Comparison of ENCODE assay signal across 11 cellular contexts in the genomic region with DNA sequence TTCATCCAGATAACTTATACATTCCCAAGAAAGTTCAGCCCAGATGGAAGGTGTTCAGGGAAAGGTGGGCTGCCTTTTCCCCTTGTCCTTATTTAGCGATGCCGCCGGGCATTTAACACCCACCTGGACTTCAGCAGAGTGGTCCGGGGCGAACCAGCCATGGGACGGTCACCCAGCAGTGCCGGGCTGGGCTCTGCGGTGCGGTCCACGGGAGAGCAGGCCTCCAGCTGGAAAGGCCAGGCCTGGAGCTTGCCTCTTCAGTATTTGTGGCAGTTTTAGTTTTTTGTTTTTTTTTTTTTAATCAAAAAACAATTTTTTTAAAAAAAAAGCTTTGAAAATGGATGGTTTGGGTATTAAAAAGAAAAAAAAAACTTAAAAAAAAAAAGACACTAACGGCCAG. TPM values are rescaled to one million over a fixed set of nuclear protein-coding genes. Genes with fewer than 3 reads are reported as not detected.
A peak's percentile ranks its signal among the peaks of the same experiment; 100 is the strongest.
DNase-seq lines count a peak whose midpoint lies in the region; ATAC-seq and TF ChIP-seq lines count a peak whose summit lies in the region.
"Had no signal": no experiment of that assay in that cellular context is flagged by ENCODE, and none has a peak within 500 bp of the region (broad histone marks: within the 10 kb centered on the region; RNA-seq: fewer than 3 reads in every experiment).

No MANE protein-coding gene starts in this region.

- peaks cover 0 to 50% (median 3%) of the 10 kb centered on the region in 4 donors for H3K4me1 ChIP-seq in Peyer's patch
- H3K4me1 ChIP-seq in colonic mucosa = peaks cover 7% of the 10 kb centered on the region
- peaks cover 17 to 57% of the 10 kb centered on the region in 2 donors for H3K4me1 ChIP-seq in muscle layer of duodenum (ENCODE audit: control insufficient read depth in 1 of 2, insufficient read depth in 2 of 2, low read length in 2 of 2)
- H3K4me1 ChIP-seq in testis = peaks cover 67% of the 10 kb centered on the region

- ATAC-seq in GM18520 (IDR thresholded peaks at IDR 0.05; ENCODE audit: unreplicated experiment) (no peak), GM18502 (IDR thresholded peaks at IDR 0.05; ENCODE audit: poor library complexity, unreplicated experiment) (no peak), HG03439 (IDR thresholded peaks at IDR 0.05; ENCODE audit: unreplicated experiment) (no peak)

- TF ChIP-seq POLR2A in Peyer's patch (IDR thresholded peaks at IDR 0.05) (no peak), testis (IDR thresholded peaks at IDR 0.05) (no peak)

- H3K27ac ChIP-seq in Peyer's patch = peak overlapping the region; percentile 51 to 72 (median 53)
- peak overlapping the region; percentile 50 for H3K27ac ChIP-seq in colonic mucosa
- H3K27ac ChIP-seq in muscle layer of duodenum (ENCODE audit: low read length) = peak overlapping the region; percentile 54
- H3K27ac ChIP-seq in testis = peak overlapping the region; percentile 89 to 94

- TF ChIP-seq CTCF in Peyer's patch (IDR thresholded peaks at IDR 0.05) (no peak), colonic mucosa (IDR thresholded peaks at IDR 0.05) (no peak), testis (IDR thresholded peaks at IDR 0.05) (no peak)

- H3K4me3 ChIP-seq in Peyer's patch = no peak overlapping the region
- H3K4me3 ChIP-seq in colonic mucosa = no peak overlapping the region
- H3K4me3 ChIP-seq in muscle layer of duodenum (ENCODE audit: low read depth in 1 of 2, low read length in 2 of 2) = no peak overlapping the region
- no peak overlapping the region for H3K4me3 ChIP-seq in testis

- H3K9me3 ChIP-seq in Peyer's patch (no peaks in the 10 kb centered on the region), colonic mucosa (no peaks in the 10 kb centered on the region), muscle layer of duodenum (ENCODE audit: control insufficient read depth in 1 of 2, low read length in 2 of 2) (no peaks in the 10 kb centered on the region), testis (no peaks in the 10 kb centered on the region)

- H3K36me3 ChIP-seq in Peyer's patch = peaks cover 0 to 16% (median 0%) of the 10 kb centered on the region in 3 donors
- H3K36me3 ChIP-seq in colonic mucosa = no peaks in the 10 kb centered on the region
- peaks cover 9 to 23% of the 10 kb centered on the region in 2 donors for H3K36me3 ChIP-seq in muscle layer of duodenum (ENCODE audit: control insufficient read depth in 1 of 2, insufficient read depth in 2 of 2, low read length in 2 of 2)
- no peaks in the 10 kb centered on the region for H3K36me3 ChIP-seq in testis (ENCODE audit: low read depth, missing control alignments)

- intact Hi-C loops in colonic mucosa (cut with DNase I) (no loop called here), testis (cut with DNase I; ENCODE audit: low total_unique reads) (no loop called here)

- H3K27me3 ChIP-seq in Peyer's patch (no peaks in the 10 kb centered on the region), colonic mucosa (no peaks in the 10 kb centered on the region), muscle layer of duodenum (ENCODE audit: low read depth, low read length) (no peaks in the 10 kb centered on the region), testis (no peaks in the 10 kb centered on the region)

- WGBS in testis, 2 donors = 66 to 70% methylated on average over 11 of the region's 11 CpGs

- DNase-seq in Peyer's patch (no peak), colonic mucosa (no peak), testis (no peak), NCI-H1105 treated with DMSO at 0.1 percent for 48 hours (lab: John Stamatoyannopoulos, UW) (no peak)
- DNase-seq: COR-L47; effector CD4-positive, alpha-beta T cell; RPMI8226 had no signal

- H3K9ac ChIP-seq in colonic mucosa (ENCODE audit: low read depth in 2 of 2, low read length in 2 of 2) = peak overlapping the region in 1 of 2 donors; percentile 43

RNA-seq across cellular contexts. Expression of gene PHYHD1, which starts 4.0 kb away (rescaled TPM):
- 10 to 100 TPM in 1 of 4 donors, 1 to 10 TPM in 2, not detected in 1; 4.4 to 23.9 (median 7.5) TPM for total RNA-seq in Peyer's patch
- 1 to 10 TPM; 1.8 to 6.6 TPM for total RNA-seq in colonic mucosa
- total RNA-seq in testis = 10 to 100 TPM; 10.9 to 18.5 TPM
- polyA plus RNA-seq in testis (ENCODE audit: insufficient read depth, low read depth, low replicate concordance) = 15.1 TPM

RNA-seq across cellular contexts. Expression of gene DOLK, which starts 30.7 kb away (rescaled TPM):
- total RNA-seq in Peyer's patch = 10 to 100 TPM in 2 of 4 donors, 1 to 10 TPM in 2; 4.1 to 12.3 (median 10.6) TPM
- 10 to 100 TPM in 1 of 2 donors, 1 to 10 TPM in 1; 7.9 to 15.8 TPM for total RNA-seq in colonic mucosa
- total RNA-seq in testis = 10 to 100 TPM; 26.4 to 29.4 TPM
- 36.9 TPM for polyA plus RNA-seq in testis (ENCODE audit: insufficient read depth, low read depth, low replicate concordance)

RNA-seq across cellular contexts. Expression of gene NUP188, which starts 30.8 kb away (rescaled TPM):
- 100 to 1,000 TPM in 1 of 4 donors, 10 to 100 TPM in 3; 28.2 to 101 (median 47.9) TPM for total RNA-seq in Peyer's patch
- total RNA-seq in colonic mucosa = 10 to 100 TPM; 26.8 to 43.9 TPM
- 100 to 1,000 TPM; 165 to 184 TPM for total RNA-seq in testis
- 241 TPM for polyA plus RNA-seq in testis (ENCODE audit: insufficient read depth, low read depth, low replicate concordance)

RNA-seq across cellular contexts. Expression of gene LRRC8A, which starts 34.8 kb away (rescaled TPM):
- 10 to 100 TPM; 20.0 to 39.2 (median 27.0) TPM for total RNA-seq in Peyer's patch
- total RNA-seq in colonic mucosa = 10 to 100 TPM; 26.5 to 31.5 TPM
- 10 to 100 TPM; 54.3 to 61.3 TPM for total RNA-seq in testis
- polyA plus RNA-seq in testis (ENCODE audit: insufficient read depth, low read depth, low replicate concordance) = 30.9 TPM

RNA-seq across cellular contexts. Expression of gene KYAT1, which starts 35.0 kb away (rescaled TPM):
- total RNA-seq in Peyer's patch (10 to 100 TPM in 1 of 4 donors, 1 to 10 TPM in 3; 4.6 to 14.9 (median 8.7) TPM), colonic mucosa (1 to 10 TPM; 2.0 to 5.1 TPM), testis (10 to 100 TPM; 14.0 to 18.0 TPM)
- polyA plus RNA-seq in testis (ENCODE audit: insufficient read depth, low read depth, low replicate concordance) = 11.6 TPM
